Comparison of ENCODE assay signal across 8 cellular contexts in the genomic region with DNA sequence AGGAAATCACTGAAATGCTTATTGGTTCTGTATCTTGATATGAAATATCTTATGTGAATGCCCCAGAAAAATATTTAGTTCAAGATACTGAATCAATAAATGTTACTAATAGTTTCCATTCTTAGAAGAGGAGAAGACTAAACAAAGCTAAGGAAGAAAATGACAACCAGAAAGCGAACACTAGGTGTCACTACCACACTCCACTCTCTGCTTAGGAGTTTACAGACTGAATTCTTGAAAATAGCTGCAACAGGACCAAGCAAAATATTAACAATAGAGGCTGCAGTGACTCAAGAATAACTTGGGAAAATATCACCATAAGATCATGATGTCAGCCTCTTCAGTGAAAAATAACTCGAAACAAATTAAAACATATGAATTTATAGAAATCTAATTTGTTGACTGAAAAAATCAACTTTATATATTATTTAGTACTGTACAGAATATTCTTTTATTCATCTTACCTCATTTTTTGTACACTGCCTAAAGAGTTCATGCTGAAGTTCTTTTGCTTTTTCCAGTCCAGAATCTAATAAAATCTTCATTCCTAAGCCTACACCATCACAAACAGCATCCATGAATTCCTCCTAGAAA.
DNase-seq lines count a peak whose midpoint lies in the region; ATAC-seq and TF ChIP-seq lines count a peak whose summit lies in the region.

No MANE protein-coding gene starts in this region.

- no peaks in the 10 kb centered on the region for H3K9me3 Mint-ChIP-seq in activated naive CD4-positive, alpha-beta T cell treated with anti-CD3 and anti-CD28 coated beads for 36 hours

- ATAC-seq in SK-N-SH treated with all-trans-retinoic acid at 6 μM for 48 hours (peak; percentile 94), HG03442 (IDR thresholded peaks at IDR 0.05; ENCODE audit: unreplicated experiment) (no peak)

- H3K4me1 Mint-ChIP-seq in activated naive CD4-positive, alpha-beta T cell treated with anti-CD3 and anti-CD28 coated beads for 36 hours (ENCODE audit: low read depth), result peaks cover 11% of the 10 kb centered on the region

- H3K36me3 Mint-ChIP-seq in activated naive CD4-positive, alpha-beta T cell treated with anti-CD3 and anti-CD28 coated beads for 36 hours (ENCODE audit: low read depth), result no peaks in the 10 kb centered on the region

- no peak overlapping the region for H3K27ac Mint-ChIP-seq in activated naive CD4-positive, alpha-beta T cell treated with anti-CD3 and anti-CD28 coated beads for 36 hours

- H3K27me3 Mint-ChIP-seq in activated naive CD4-positive, alpha-beta T cell treated with anti-CD3 and anti-CD28 coated beads for 36 hours (ENCODE audit: low read depth), result no peaks in the 10 kb centered on the region

- intact Hi-C loops in activated naive CD4-positive, alpha-beta T cell treated with anti-CD3 and anti-CD28 coated beads for 36 hours (cut with micrococcal nuclease), result loop anchor here (1.0 to 2.0 kb wide), 6 partner anchors 28 to 556 kb away; a partner anchor contains a TSS

- DNase-seq in activated naive CD4-positive, alpha-beta T cell treated with anti-CD3 and anti-CD28 coated beads for 36 hours, result peak; percentile 44
- DNase-seq in activated naive CD4-positive, alpha-beta T cell (lab: John Stamatoyannopoulos, UW), result no peak
- DNase-seq in HS-5 (ENCODE audit: low read depth) (peak; percentile 34), fibroblast of gingiva (ENCODE audit: low read depth) (peak; percentile 60), pons (ENCODE audit: low spot score) (peak; percentile 61)
- DNase-seq in stimulated activated CD4-positive, alpha-beta T cell treated with anti-CD3 and anti-CD28 coated beads, Interleukin-2, amount 100 ng/mL, for 24 hours, result no peak

- CTCF ChIA-PET in activated naive CD4-positive, alpha-beta T cell treated with anti-CD3 and anti-CD28 coated beads for 36 hours (lab: Charles Lee), result interaction anchor here (0.6 to 2.6 kb wide), 17 partner anchors 9 to 413 kb away, joined by 3 to 11 read pairs (median 4); a partner anchor contains a TSS

- H3K4me3 Mint-ChIP-seq in activated naive CD4-positive, alpha-beta T cell treated with anti-CD3 and anti-CD28 coated beads for 36 hours, result no peak overlapping the region

TF ChIP-seq in SK-N-SH treated with all-trans-retinoic acid at 6 μM for 48 hours, 23 proteins besides CTCF, POLR2A, EP300 and RAD21:
- no peak for TF ChIP-seq ARNTL (CRISPR knock-in tag; IDR thresholded peaks at IDR 0.05; ENCODE audit: borderline replicate concordance, low read depth)
- no peak for TF ChIP-seq ZFP3 (CRISPR knock-in tag; IDR thresholded peaks at IDR 0.05)
- no peak for TF ChIP-seq ZC3H10 (CRISPR knock-in tag; IDR thresholded peaks at IDR 0.05)
- no peak for TF ChIP-seq ZNF70 (CRISPR knock-in tag; IDR thresholded peaks at IDR 0.05)
- no peak for TF ChIP-seq OSR1 (CRISPR knock-in tag; IDR thresholded peaks at IDR 0.05)

Comparison
In these comparisons a context has a peak if more than half of its experiments do, and no peak if none do; other contexts are left out.
1. DNase-seq: peak in activated naive CD4-positive, alpha-beta T cell treated with anti-CD3 and anti-CD28 coated beads for 36 hours (single experiment), HS-5 (single experiment), fibroblast of gingiva (single experiment) and pons (single experiment); none in activated naive CD4-positive, alpha-beta T cell (0 of 4) and stimulated activated CD4-positive, alpha-beta T cell treated with anti-CD3 and anti-CD28 coated beads, Interleukin-2, amount 100 ng/mL, for 24 hours (0 of 2).